ENCODE assay signal across 8 cellular contexts in the genomic region with DNA sequence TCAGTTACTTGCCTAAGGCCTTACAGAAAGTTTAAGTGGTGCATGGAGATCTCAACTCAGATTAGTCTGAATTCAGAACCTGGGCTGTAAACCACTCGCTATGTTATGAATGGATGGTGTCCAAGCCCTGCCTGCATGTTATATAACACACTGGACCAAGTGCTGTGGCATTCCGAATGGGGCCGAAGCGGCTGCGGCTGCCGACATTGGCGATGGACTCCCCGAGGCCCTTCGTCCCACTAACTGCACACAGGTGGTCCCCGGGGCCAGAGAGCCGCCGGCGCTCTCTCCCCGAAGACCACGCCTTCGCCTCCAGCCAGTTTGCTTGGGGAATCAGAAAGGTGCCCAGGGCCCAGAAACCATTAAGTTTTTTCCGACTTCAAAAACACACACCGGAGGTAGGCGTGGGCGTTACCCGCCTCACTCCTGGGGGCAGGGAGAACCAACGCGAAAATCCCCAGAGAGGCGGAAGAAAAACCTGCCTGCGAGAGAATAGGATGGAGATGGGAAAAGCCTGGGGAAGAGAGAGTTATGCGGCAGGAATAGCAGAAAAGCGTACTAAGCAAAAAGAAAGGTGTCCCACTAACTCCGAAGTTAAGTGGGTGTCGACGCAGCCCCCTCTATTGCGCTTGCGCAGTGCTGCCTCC. TPM values are rescaled to one million over a fixed set of nuclear protein-coding genes. Genes with fewer than 3 reads are reported as not detected.
A peak's percentile ranks its signal among the peaks of the same experiment; 100 is the strongest.
DNase-seq lines count a peak whose midpoint lies in the region; ATAC-seq, FAIRE-seq and TF ChIP-seq lines count a peak whose summit lies in the region.

No MANE protein-coding gene starts in this region.

- TF ChIP-seq EP300 in tibial nerve (IDR thresholded peaks at IDR 0.05), result peak in 1 of 2 donors; percentile 70

- H3K9me3 Mint-ChIP-seq in chondrocyte (ENCODE audit: low read depth), result no peaks in the 10 kb centered on the region

- H3K4me3 ChIP-seq in tibial nerve, result peak overlapping the region; percentile 60 to 97 (median 75)

- peak overlapping the region; percentile 89 for H3K4me3 Mint-ChIP-seq in chondrocyte (ENCODE audit: unreplicated experiment)

- H3K36me3 Mint-ChIP-seq in chondrocyte (ENCODE audit: low read depth), result no peaks in the 10 kb centered on the region

- TF ChIP-seq POLR2A in GM12892 (IDR thresholded peaks at IDR 0.05; ENCODE audit: low read depth, low read length) (no peak), tibial nerve (IDR thresholded peaks at IDR 0.05) (no peak)

- DNase-seq in GM12892 (ENCODE audit: insufficient read length) (peak; percentile 37), LoVo (ENCODE audit: low spot score) (peak; percentile 8), chondrocyte (ENCODE audit: low spot score) (no peak), lung microvascular endothelial cell (ENCODE audit: low read depth in 2 of 2) (peak; percentile 3 to 54), tibial nerve (ENCODE audit: low spot score in 2 of 2) (peak in 1 of 2 donors; percentile 24), iPS-NIHi11 (ENCODE audit: low spot score) (no peak), middle frontal gyrus (ENCODE audit: extremely low spot score, low spot score) (no peak)

- TF ChIP-seq CTCF in chondrocyte (IDR thresholded peaks at IDR 0.05), result no peak
- no peak for TF ChIP-seq CTCF in tibial nerve (IDR thresholded peaks at IDR 0.05)

- H3K27ac Mint-ChIP-seq in chondrocyte (ENCODE audit: unreplicated experiment), result peak overlapping the region; percentile 61

- WGBS in tibial nerve, 2 donors, result 1% methylated on average over 26 to 32 of the region's 32 CpGs

- peaks cover 33% of the 10 kb centered on the region for H3K27me3 Mint-ChIP-seq in chondrocyte (ENCODE audit: low read depth)

- peak; percentile 25 for ATAC-seq in GM21786 (IDR thresholded peaks at IDR 0.05; ENCODE audit: unreplicated experiment)

- H3K4me1 Mint-ChIP-seq in chondrocyte (ENCODE audit: low read depth), result peaks cover 12% of the 10 kb centered on the region

- no peaks in the 10 kb centered on the region for H3K9me3 ChIP-seq in tibial nerve

- no peaks in the 10 kb centered on the region for H3K36me3 ChIP-seq in tibial nerve

- peaks cover 0 to 21% (median 3%) of the 10 kb centered on the region in 4 donors for H3K4me1 ChIP-seq in tibial nerve

- no peaks in the 10 kb centered on the region for H3K27me3 ChIP-seq in tibial nerve

- peak overlapping the region; percentile 69 to 88 (median 82) for H3K27ac ChIP-seq in tibial nerve

- no peak for FAIRE-seq in GM12892 (lab: Jason Lieb, UNC)

RNA-seq across cellular contexts. Expression of gene TENT5C, which starts 0.6 kb away (rescaled TPM):
- polyA plus RNA-seq in GM12892 (2012; ENCODE audit: missing spikeins), result 1.3 TPM
- total RNA-seq in chondrocyte (0.20 to 0.41 TPM (median 0.21 TPM) in 3 replicates), lung microvascular endothelial cell (0.65 and 0.79 TPM in 2 replicates), tibial nerve (1 to 10 TPM in 3 of 4 donors, under 1 TPM in 1; 0.60 to 2.5 (median 1.2) TPM)

Comparison
In these comparisons a context has a peak if more than half of its experiments do, and no peak if none do; other contexts are left out.
1. DNase-seq: peak in GM12892 (single experiment), LoVo (single experiment) and lung microvascular endothelial cell (2 of 2); none in chondrocyte (single experiment), iPS-NIHi11 (single experiment) and middle frontal gyrus (single experiment).